Comparison of ENCODE assay signal across 1 cellular context in the genomic region with DNA sequence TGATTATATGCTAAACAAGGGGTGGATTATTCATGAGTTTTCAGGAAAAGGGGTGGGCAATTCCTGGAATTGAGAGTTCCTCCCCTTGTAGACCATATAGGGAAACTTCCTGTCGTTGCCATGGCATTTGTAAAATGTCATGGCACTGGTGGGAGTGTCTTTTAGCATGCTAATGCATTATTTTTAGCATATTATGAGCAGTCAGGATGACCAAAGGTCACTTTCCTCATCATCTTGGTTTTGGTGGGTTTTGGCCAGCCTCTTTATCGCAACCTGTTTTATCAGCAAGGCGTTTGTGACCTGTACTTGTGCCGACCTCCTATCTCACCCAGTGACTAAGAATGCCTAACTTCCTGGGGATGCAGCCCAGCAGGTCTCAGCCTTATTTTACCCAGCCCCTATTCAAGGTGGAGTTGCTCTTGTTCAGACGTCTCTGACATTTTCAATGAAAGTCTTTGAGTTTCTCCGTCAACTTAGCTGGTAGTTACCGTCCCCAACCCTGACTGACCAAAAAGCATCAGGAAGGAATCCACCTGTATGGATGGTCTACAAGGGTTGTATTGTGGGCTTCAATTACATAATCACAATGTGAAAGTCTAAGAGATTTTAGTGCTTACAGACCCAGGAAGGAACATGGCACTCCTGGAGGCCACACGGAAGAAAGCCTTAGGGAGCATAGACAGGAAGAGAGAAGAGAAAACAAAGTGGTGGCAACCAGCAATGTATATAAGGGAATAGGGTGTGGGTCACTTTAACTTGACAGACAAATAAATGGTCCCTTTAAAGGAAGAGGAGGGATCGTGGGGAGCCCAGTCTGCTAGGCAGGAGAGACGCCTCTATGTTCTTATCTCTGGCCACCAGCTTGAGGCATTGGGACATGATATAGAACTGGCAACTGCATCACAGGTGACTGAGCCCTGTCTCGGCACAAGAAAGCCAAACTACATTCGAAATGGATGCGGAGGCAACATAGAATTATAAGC.
TF ChIP-seq lines count a peak whose summit lies in the region.

No MANE protein-coding gene starts in this region.

TF ChIP-seq in K562, 482 proteins besides CTCF, POLR2A, EP300 and RAD21 (continued from another document and continues in another):
- TF ChIP-seq E4F1 (CRISPR knock-in tag; IDR thresholded peaks at IDR 0.05; ENCODE audit: borderline replicate concordance) (no peak), FOXM1 (IDR thresholded peaks at IDR 0.05; ENCODE audit: low read depth) (peak; percentile 79), FOXM1 (CRISPR knock-in tag; IDR thresholded peaks at IDR 0.05; ENCODE audit: low read depth) (no peak), MCM2 (IDR thresholded peaks at IDR 0.05; ENCODE audit: low read depth) (no peak), TBL1XR1 (IDR thresholded peaks at IDR 0.05; ENCODE audit: low read length in 2 of 2) (peak; percentile 64 to 91; a peak in 3 of 4 replicates), ZNF134 (CRISPR knock-in tag; conservative IDR thresholded peaks at IDR 0.05) (no peak), PHB (CRISPR knock-in tag; IDR thresholded peaks at IDR 0.05) (no peak), PTBP1 (IDR thresholded peaks at IDR 0.05; ENCODE audit: low read depth, low read length) (no peak), ZNF41 (CRISPR knock-in tag; conservative IDR thresholded peaks at IDR 0.05) (no peak), SLC30A9 (CRISPR knock-in tag; IDR thresholded peaks at IDR 0.05) (no peak), FOXJ3 (CRISPR knock-in tag; IDR thresholded peaks at IDR 0.05) (no peak), ZNF507 (tag; conservative IDR thresholded peaks at IDR 0.05) (no peak), ILK (tag; IDR thresholded peaks at IDR 0.05; ENCODE audit: borderline replicate concordance, low read depth) (0 out of 2 replicates have a peak, but pooled peaks have one; percentile 40), L3MBTL2 (IDR thresholded peaks at IDR 0.05) (no peak), MED1 (CRISPR knock-in tag; IDR thresholded peaks at IDR 0.05; ENCODE audit: borderline replicate concordance) (no peak), TCF7 (IDR thresholded peaks at IDR 0.05; ENCODE audit: borderline replicate concordance) (0 out of 2 replicates have a peak, but pooled peaks have one; percentile 30), HIVEP1 (CRISPR knock-in tag; IDR thresholded peaks at IDR 0.05) (no peak), POLR2H (tag; IDR thresholded peaks at IDR 0.05; ENCODE audit: low read depth) (no peak), SMARCA5 (IDR thresholded peaks at IDR 0.05) (peak; percentile 64; the same call in 1 of the 2 replicates), ELF1 (tag; IDR thresholded peaks at IDR 0.05) (peak; percentile 31; the same call in 1 of the 2 replicates), BDP1 (IDR thresholded peaks at IDR 0.05; ENCODE audit: insufficient read depth, insufficient read length) (no peak), ZNF124 (CRISPR knock-in tag; IDR thresholded peaks at IDR 0.05) (no peak), DNMT1 (IDR thresholded peaks at IDR 0.05) (no peak), BACH1 (tag; IDR thresholded peaks at IDR 0.05) (peak; percentile 70; the same call in 1 of the 2 replicates), ZNF12 (CRISPR knock-in tag; IDR thresholded peaks at IDR 0.05) (no peak), CHCHD3 (CRISPR knock-in tag; IDR thresholded peaks at IDR 0.05) (no peak), PML (IDR thresholded peaks at IDR 0.05; ENCODE audit: low read length) (peak; percentile 90), ZNF217 (CRISPR knock-in tag; IDR thresholded peaks at IDR 0.05) (no peak), CREBBP (IDR thresholded peaks at IDR 0.05; ENCODE audit: low read depth, low read length) (no peak), ZMIZ1 (IDR thresholded peaks at IDR 0.05; ENCODE audit: low read depth in 2 of 2, low read length in 2 of 2) (peak in 1 of 2 experiments; percentile 91; a peak in 2 of 4 replicates), GTF2E2 (tag; IDR thresholded peaks at IDR 0.05) (peak; percentile 78; the same call in 1 of the 2 replicates), RCOR1 (IDR thresholded peaks at IDR 0.05; ENCODE audit: borderline replicate concordance in 1 of 2, low read depth in 2 of 2, low read length in 2 of 2) (peak in 1 of 2 experiments; percentile 91; a peak in 3 of 4 replicates), RBM17 (IDR thresholded peaks at IDR 0.05; ENCODE audit: borderline replicate concordance, low read depth, low read length) (no peak), MEIS2 (IDR thresholded peaks at IDR 0.05; ENCODE audit: partially characterized antibody) (peak; percentile 99), MAFK (IDR thresholded peaks at IDR 0.05; ENCODE audit: low read length) (no peak), SNAPC5 (CRISPR knock-in tag; IDR thresholded peaks at IDR 0.05) (no peak), TAF15 (IDR thresholded peaks at IDR 0.05; ENCODE audit: low read depth, low read length) (no peak), ZNF143 (CRISPR knock-in tag; IDR thresholded peaks at IDR 0.05) (no peak), HMBOX1 (IDR thresholded peaks at IDR 0.05) (peak; percentile 90), SMAD3 (CRISPR knock-in tag; conservative IDR thresholded peaks at IDR 0.05) (no peak)
- TF ChIP-seq, protein P1, sequence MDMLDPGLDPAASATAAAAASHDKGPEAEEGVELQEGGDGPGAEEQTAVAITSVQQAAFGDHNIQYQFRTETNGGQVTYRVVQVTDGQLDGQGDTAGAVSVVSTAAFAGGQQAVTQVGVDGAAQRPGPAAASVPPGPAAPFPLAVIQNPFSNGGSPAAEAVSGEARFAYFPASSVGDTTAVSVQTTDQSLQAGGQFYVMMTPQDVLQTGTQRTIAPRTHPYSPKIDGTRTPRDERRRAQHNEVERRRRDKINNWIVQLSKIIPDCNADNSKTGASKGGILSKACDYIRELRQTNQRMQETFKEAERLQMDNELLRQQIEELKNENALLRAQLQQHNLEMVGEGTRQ (CRISPR knock-in tag; IDR thresholded peaks at IDR 0.05) = no peak
- TF ChIP-seq, protein P2, sequence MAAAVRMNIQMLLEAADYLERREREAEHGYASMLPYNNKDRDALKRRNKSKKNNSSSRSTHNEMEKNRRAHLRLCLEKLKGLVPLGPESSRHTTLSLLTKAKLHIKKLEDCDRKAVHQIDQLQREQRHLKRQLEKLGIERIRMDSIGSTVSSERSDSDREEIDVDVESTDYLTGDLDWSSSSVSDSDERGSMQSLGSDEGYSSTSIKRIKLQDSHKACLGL (CRISPR knock-in tag; IDR thresholded peaks at IDR 0.05; ENCODE audit: borderline replicate concordance, poor library complexity, severe bottlenecking) = no peak
- TF ChIP-seq, protein P3, sequence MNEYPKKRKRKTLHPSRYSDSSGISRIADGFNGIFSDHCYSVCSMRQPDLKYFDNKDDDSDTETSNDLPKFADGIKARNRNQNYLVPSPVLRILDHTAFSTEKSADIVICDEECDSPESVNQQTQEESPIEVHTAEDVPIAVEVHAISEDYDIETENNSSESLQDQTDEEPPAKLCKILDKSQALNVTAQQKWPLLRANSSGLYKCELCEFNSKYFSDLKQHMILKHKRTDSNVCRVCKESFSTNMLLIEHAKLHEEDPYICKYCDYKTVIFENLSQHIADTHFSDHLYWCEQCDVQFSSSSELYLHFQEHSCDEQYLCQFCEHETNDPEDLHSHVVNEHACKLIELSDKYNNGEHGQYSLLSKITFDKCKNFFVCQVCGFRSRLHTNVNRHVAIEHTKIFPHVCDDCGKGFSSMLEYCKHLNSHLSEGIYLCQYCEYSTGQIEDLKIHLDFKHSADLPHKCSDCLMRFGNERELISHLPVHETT (CRISPR knock-in tag; conservative IDR thresholded peaks at IDR 0.05 in 1 of 2, IDR thresholded peaks at IDR 0.05 in 1 of 2) = peak in 1 of 2 experiments; percentile 61; a peak in 1 of 4 replicates
- TF ChIP-seq, protein P4, sequence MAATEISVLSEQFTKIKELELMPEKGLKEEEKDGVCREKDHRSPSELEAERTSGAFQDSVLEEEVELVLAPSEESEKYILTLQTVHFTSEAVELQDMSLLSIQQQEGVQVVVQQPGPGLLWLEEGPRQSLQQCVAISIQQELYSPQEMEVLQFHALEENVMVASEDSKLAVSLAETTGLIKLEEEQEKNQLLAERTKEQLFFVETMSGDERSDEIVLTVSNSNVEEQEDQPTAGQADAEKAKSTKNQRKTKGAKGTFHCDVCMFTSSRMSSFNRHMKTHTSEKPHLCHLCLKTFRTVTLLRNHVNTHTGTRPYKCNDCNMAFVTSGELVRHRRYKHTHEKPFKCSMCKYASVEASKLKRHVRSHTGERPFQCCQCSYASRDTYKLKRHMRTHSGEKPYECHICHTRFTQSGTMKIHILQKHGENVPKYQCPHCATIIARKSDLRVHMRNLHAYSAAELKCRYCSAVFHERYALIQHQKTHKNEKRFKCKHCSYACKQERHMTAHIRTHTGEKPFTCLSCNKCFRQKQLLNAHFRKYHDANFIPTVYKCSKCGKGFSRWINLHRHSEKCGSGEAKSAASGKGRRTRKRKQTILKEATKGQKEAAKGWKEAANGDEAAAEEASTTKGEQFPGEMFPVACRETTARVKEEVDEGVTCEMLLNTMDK (IDR thresholded peaks at IDR 0.05; ENCODE audit: borderline replicate concordance, insufficient read depth, low read depth, low read length, poor library complexity, severe bottlenecking) = no peak
- TF ChIP-seq, protein P5, sequence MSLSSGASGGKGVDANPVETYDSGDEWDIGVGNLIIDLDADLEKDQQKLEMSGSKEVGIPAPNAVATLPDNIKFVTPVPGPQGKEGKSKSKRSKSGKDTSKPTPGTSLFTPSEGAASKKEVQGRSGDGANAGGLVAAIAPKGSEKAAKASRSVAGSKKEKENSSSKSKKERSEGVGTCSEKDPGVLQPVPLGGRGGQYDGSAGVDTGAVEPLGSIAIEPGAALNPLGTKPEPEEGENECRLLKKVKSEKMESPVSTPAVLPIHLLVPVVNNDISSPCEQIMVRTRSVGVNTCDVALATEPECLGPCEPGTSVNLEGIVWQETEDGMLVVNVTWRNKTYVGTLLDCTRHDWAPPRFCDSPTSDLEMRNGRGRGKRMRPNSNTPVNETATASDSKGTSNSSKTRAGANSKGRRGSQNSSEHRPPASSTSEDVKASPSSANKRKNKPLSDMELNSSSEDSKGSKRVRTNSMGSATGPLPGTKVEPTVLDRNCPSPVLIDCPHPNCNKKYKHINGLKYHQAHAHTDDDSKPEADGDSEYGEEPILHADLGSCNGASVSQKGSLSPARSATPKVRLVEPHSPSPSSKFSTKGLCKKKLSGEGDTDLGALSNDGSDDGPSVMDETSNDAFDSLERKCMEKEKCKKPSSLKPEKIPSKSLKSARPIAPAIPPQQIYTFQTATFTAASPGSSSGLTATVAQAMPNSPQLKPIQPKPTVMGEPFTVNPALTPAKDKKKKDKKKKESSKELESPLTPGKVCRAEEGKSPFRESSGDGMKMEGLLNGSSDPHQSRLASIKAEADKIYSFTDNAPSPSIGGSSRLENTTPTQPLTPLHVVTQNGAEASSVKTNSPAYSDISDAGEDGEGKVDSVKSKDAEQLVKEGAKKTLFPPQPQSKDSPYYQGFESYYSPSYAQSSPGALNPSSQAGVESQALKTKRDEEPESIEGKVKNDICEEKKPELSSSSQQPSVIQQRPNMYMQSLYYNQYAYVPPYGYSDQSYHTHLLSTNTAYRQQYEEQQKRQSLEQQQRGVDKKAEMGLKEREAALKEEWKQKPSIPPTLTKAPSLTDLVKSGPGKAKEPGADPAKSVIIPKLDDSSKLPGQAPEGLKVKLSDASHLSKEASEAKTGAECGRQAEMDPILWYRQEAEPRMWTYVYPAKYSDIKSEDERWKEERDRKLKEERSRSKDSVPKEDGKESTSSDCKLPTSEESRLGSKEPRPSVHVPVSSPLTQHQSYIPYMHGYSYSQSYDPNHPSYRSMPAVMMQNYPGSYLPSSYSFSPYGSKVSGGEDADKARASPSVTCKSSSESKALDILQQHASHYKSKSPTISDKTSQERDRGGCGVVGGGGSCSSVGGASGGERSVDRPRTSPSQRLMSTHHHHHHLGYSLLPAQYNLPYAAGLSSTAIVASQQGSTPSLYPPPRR (CRISPR knock-in tag; IDR thresholded peaks at IDR 0.05; ENCODE audit: borderline replicate concordance) = 0 out of 2 replicates have a peak, but pooled peaks have one; percentile 29
